In the genomic region with DNA sequence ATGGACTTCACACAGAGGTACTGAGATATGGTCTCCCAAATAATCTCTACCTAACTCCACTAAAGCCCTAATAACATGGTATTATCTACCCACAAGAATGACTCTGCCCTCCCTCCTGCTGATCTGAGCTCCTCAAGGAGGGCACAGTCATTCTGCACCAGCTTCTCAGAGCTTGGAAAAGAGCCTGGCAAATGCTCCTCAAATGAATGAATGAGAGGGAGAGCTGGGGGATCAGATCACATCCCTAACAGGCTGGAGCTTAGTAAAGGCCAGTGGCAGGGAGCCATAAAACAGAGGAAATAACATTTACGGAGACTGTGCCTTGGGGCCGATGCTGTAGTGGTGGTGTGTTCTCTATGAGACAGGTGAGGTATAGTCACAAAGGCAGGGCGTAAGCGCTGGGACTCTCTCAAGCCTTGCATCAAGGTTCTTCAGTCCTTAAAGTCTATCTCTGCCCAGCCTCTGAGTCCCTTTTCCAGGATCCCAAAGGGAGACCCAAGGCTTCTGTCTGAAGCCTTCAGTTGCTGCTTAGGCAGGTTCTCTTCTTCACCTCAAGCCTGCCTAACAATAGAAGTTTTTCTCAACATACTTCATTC, we compare ENCODE assay signal across 31 cellular contexts. TPM values are rescaled to one million over a fixed set of nuclear protein-coding genes. Genes with fewer than 3 reads are reported as not detected.
DNase-seq lines count a peak whose midpoint lies in the region; ATAC-seq and TF ChIP-seq lines count a peak whose summit lies in the region.
"Had no signal": no experiment of that assay in that cellular context is flagged by ENCODE, and none has a peak within 500 bp of the region (broad histone marks: within the 10 kb centered on the region; RNA-seq: fewer than 3 reads in every experiment).

No MANE protein-coding gene starts in this region.

- intact Hi-C loops in activated B cell treated with CpG ODN at 0.5 μM for 24 hours (cut with micrococcal nuclease) = no loop called here
- intact Hi-C loops in psoas muscle (cut with DNase I) = no loop called here

- no peak overlapping the region for H3K4me3 Mint-ChIP-seq in activated B cell treated with CpG ODN at 0.5 μM for 24 hours
- H3K4me3 Mint-ChIP-seq: CD4-positive, alpha-beta T cell had no signal

- no peaks in the 10 kb centered on the region for H3K27me3 Mint-ChIP-seq in activated B cell treated with CpG ODN at 0.5 μM for 24 hours
- H3K27me3 Mint-ChIP-seq: CD4-positive, alpha-beta T cell had no signal

- DNase-seq in NCI-H82 (lab: John Stamatoyannopoulos, UW) = peak; percentile 26
- no peak for DNase-seq in NCI-H82 treated with DMSO at 0.1 percent for 48 hours (lab: John Stamatoyannopoulos, UW; ENCODE audit: unreplicated experiment)
- peak; percentile 55 for DNase-seq in M059J (ENCODE audit: low read depth)
- peak; percentile 4 for DNase-seq in activated B cell treated with CpG ODN at 0.5 μM for 24 hours
- no peak for DNase-seq in psoas muscle
- DNase-seq in mucosa of gallbladder (ENCODE audit: low spot score) = no peak
- DNase-seq: AML-193; CD4-positive, alpha-beta T cell; COR-L47; DMS79; EL; GDM1; KBM-7; NCI-H1048; NCI-H1417 treated with DMSO at 0.1 percent for 48 hours; NCI-H1694 treated with DMSO at 0.1 percent for 48 hours; NCI-H345; NCI-H524; NCI-H748 treated with DMSO at 0.1 percent for 48 hours; NK-92 treated with Interleukin-12 subunit alpha and Interleukin-12 subunit beta, amount 100 ng/mL, for 24 hours; PC-9; Right ventricle myocardium superior; T-helper 2 cell had no signal

- no peak overlapping the region for H3K4me3 ChIP-seq in psoas muscle
- H3K4me3 ChIP-seq: BLaER1 treated with 17β-estradiol and CSF1 and Interleukin-3, amounts not matched to agents 10 nM and 100 nM; GM12878; PC-9; SJSA1 had no signal

- H3K9me3 ChIP-seq in psoas muscle = no peaks in the 10 kb centered on the region
- H3K9me3 ChIP-seq: BLaER1 treated with 17β-estradiol and CSF1 and Interleukin-3, amounts not matched to agents 10 nM and 100 nM; SJSA1 had no signal

- 52 to 61% (median 59%) methylated on average over 4 of the region's 4 CpGs for WGBS in psoas muscle, 3 donors

- no peak overlapping the region for H3K27ac Mint-ChIP-seq in activated B cell treated with CpG ODN at 0.5 μM for 24 hours
- H3K27ac Mint-ChIP-seq: CD4-positive, alpha-beta T cell had no signal

- TF ChIP-seq CTCF in activated B cell treated with CpG ODN at 0.5 μM for 24 hours (IDR thresholded peaks at IDR 0.05) (no peak), psoas muscle (IDR thresholded peaks at IDR 0.05) (no peak)

- peaks cover 21% of the 10 kb centered on the region for H3K4me1 Mint-ChIP-seq in activated B cell treated with CpG ODN at 0.5 μM for 24 hours

- peaks cover 0 to 76% of the 10 kb centered on the region in 2 donors for H3K36me3 ChIP-seq in psoas muscle (ENCODE audit: insufficient read depth in 1 of 2, low read depth in 1 of 2)

- peaks cover 40% of the 10 kb centered on the region for H3K4me1 ChIP-seq in psoas muscle
- H3K4me1 ChIP-seq: BLaER1 treated with 17β-estradiol and CSF1 and Interleukin-3, amounts not matched to agents 10 nM and 100 nM had no signal

- peak overlapping the region; percentile 100 for H3K27ac ChIP-seq in psoas muscle
- H3K27ac ChIP-seq: BLaER1 treated with 17β-estradiol and CSF1 and Interleukin-3, amounts not matched to agents 10 nM and 100 nM; PC-9 had no signal

- ATAC-seq in activated B cell treated with CpG ODN at 0.5 μM for 24 hours (ENCODE audit: low read depth) (no peak), psoas muscle (peak in 1 of 4 donors; percentile 1), GM18858 (IDR thresholded peaks at IDR 0.05; ENCODE audit: unreplicated experiment) (no peak), GM19397 (IDR thresholded peaks at IDR 0.05; ENCODE audit: unreplicated experiment) (no peak)
- ATAC-seq: GM12878, HCT116 had no signal

- no peaks in the 10 kb centered on the region for H3K27me3 ChIP-seq in psoas muscle (ENCODE audit: insufficient read depth in 3 of 3, low read length in 2 of 3)
- H3K27me3 ChIP-seq: BLaER1 treated with 17β-estradiol and CSF1 and Interleukin-3, amounts not matched to agents 10 nM and 100 nM; SJSA1 had no signal

- H3K9me3 Mint-ChIP-seq in activated B cell treated with CpG ODN at 0.5 μM for 24 hours = no peaks in the 10 kb centered on the region
- H3K9me3 Mint-ChIP-seq: CD4-positive, alpha-beta T cell had no signal

- H3K36me3 Mint-ChIP-seq in activated B cell treated with CpG ODN at 0.5 μM for 24 hours (ENCODE audit: low read depth) = peaks cover 79% of the 10 kb centered on the region

- POLR2A ChIA-PET in activated B cell treated with CpG ODN at 0.5 μM for 24 hours (lab: Charles Lee) = no interaction called here

- CTCF ChIA-PET in activated B cell treated with CpG ODN at 0.5 μM for 24 hours (lab: Charles Lee) = no interaction called here

RNA-seq across cellular contexts. Expression of a gene that starts 7.2 kb away (rescaled TPM):
- total RNA-seq in M059J (2014; rRNA removed; shearing (Covaris generic)) = not detected in 2 replicates
- total RNA-seq in activated B cell treated with CpG ODN at 0.5 μM for 24 hours = 0.40 TPM in 1 of 2 replicates, not detected in the other
- 10 to 100 TPM in 1 of 4 donors, 1 to 10 TPM in 2, under 1 TPM in 1; 0.50 to 52.3 (median 5.9) TPM for total RNA-seq in psoas muscle
- 1 to 10 TPM in 2 of 3 donors, under 1 TPM in 1; 0.99 to 2.0 (median 1.1) TPM for polyA plus RNA-seq in psoas muscle
- total RNA-seq in mucosa of gallbladder = 6.3 TPM
- total RNA-seq: CD4-positive, alpha-beta T cell; GM12878; H4; PC-9; Right ventricle myocardium superior; RPMI7951; SJSA1 had no signal

RNA-seq across cellular contexts. Expression of a gene that starts 13.8 kb away (rescaled TPM):
- total RNA-seq in M059J (2014; rRNA removed; shearing (Covaris generic)) = 91.2 and 112 TPM in 2 replicates
- total RNA-seq in activated B cell treated with CpG ODN at 0.5 μM for 24 hours (70.3 and 78.0 TPM in 2 replicates), psoas muscle (100 to 1,000 TPM; 267 to 656 (median 488) TPM), mucosa of gallbladder (90.3 TPM)
- polyA plus RNA-seq in psoas muscle = 100 to 1,000 TPM; 271 to 366 (median 295) TPM

Comparison
In these comparisons a context has a peak if more than half of its experiments do, and no peak if none do; other contexts are left out.
1. DNase-seq: peak in NCI-H82 (single experiment), M059J (single experiment) and activated B cell treated with CpG ODN at 0.5 μM for 24 hours (single experiment); none in NCI-H82 treated with DMSO at 0.1 percent for 48 hours (single experiment), psoas muscle (0 of 2) and mucosa of gallbladder (single experiment).